Comparison of ENCODE assay signal across 30 cellular contexts in genomic region chr4:42417491-42417890, GRCh38. TPM values are rescaled to one million over a fixed set of nuclear protein-coding genes. Genes with fewer than 3 reads are reported as not detected.
"Had no signal": no experiment of that assay in that cellular context is flagged by ENCODE, and none has a peak within 500 bp of the region (broad histone marks: within the 10 kb centered on the region; RNA-seq: fewer than 3 reads in every experiment).

No MANE protein-coding gene starts in this region.

- H3K27me3 ChIP-seq: ascending aorta, body of pancreas, colonic mucosa, esophagus squamous epithelium, foreskin keratinocyte, gastrocnemius medialis, heart left ventricle had no signal

- H3K4me3 ChIP-seq: ascending aorta, body of pancreas, colonic mucosa, esophagus squamous epithelium, gastrocnemius medialis, heart left ventricle had no signal

- H3K27ac ChIP-seq: ascending aorta, body of pancreas, colonic mucosa, epithelial cell of prostate, esophagus squamous epithelium, foreskin keratinocyte, gastrocnemius medialis, heart left ventricle, WERI-Rb-1 had no signal

- H3K27ac Mint-ChIP-seq: activated B cell treated with CpG ODN at 0.5 μM for 24 hours; activated CD4-positive, alpha-beta memory T cell treated with anti-CD3 and anti-CD28 coated beads for 36 hours; activated naive CD4-positive, alpha-beta T cell treated with anti-CD3 and anti-CD28 coated beads, Interleukin-2, amount 10 ng/mL, durations not matched to agents 7 days and 5 days; activated naive CD4-positive, alpha-beta T cell treated with anti-CD3 and anti-CD28 coated beads, Interleukin-2, amount 50 U/mL, for 72 hours; activated naive CD8-positive, alpha-beta T cell treated with anti-CD3 and anti-CD28 coated beads, Interleukin-2, amount 10 ng/mL, durations not matched to agents 7 days and 5 days; activated T-cell treated with anti-CD3 and anti-CD28 coated beads, Interleukin-2, amount 50 U/mL, for 24 hours; activated T-cell treated with anti-CD3 and anti-CD28 coated beads, Interleukin-2, amount 50 U/mL, for 72 hours; T-helper 17 cell; T-helper 2 cell treated with Interferon-gamma antibody and Interleukin-4, amounts not matched to agents 5 μg/mL and 100 μg/mL, for 36 hours had no signal

- H3K4me3 Mint-ChIP-seq: activated B cell treated with CpG ODN at 0.5 μM for 24 hours; activated CD4-positive, alpha-beta memory T cell treated with anti-CD3 and anti-CD28 coated beads for 36 hours; activated naive CD4-positive, alpha-beta T cell treated with anti-CD3 and anti-CD28 coated beads, Interleukin-2, amount 10 ng/mL, durations not matched to agents 7 days and 5 days; activated naive CD8-positive, alpha-beta T cell treated with anti-CD3 and anti-CD28 coated beads, Interleukin-2, amount 10 ng/mL, durations not matched to agents 7 days and 5 days; activated T-cell treated with anti-CD3 and anti-CD28 coated beads, Interleukin-2, amount 50 U/mL, for 24 hours; activated T-cell treated with anti-CD3 and anti-CD28 coated beads, Interleukin-2, amount 50 U/mL, for 72 hours; T-helper 17 cell; T-helper 2 cell treated with Interferon-gamma antibody and Interleukin-4, amounts not matched to agents 5 μg/mL and 100 μg/mL, for 36 hours had no signal

- H3K4me1 Mint-ChIP-seq: activated B cell treated with CpG ODN at 0.5 μM for 24 hours; activated naive CD4-positive, alpha-beta T cell treated with anti-CD3 and anti-CD28 coated beads, Interleukin-2, amount 10 ng/mL, durations not matched to agents 7 days and 5 days; activated naive CD8-positive, alpha-beta T cell treated with anti-CD3 and anti-CD28 coated beads, Interleukin-2, amount 10 ng/mL, durations not matched to agents 7 days and 5 days; T-helper 17 cell had no signal

- H3K4me1 ChIP-seq: ascending aorta, body of pancreas, colonic mucosa, esophagus squamous epithelium, gastrocnemius medialis had no signal

- H3K27me3 Mint-ChIP-seq: activated B cell treated with CpG ODN at 0.5 μM for 24 hours; activated CD4-positive, alpha-beta memory T cell treated with anti-CD3 and anti-CD28 coated beads for 36 hours; activated naive CD4-positive, alpha-beta T cell treated with anti-CD3 and anti-CD28 coated beads, Interleukin-2, amount 10 ng/mL, durations not matched to agents 7 days and 5 days; activated naive CD8-positive, alpha-beta T cell treated with anti-CD3 and anti-CD28 coated beads, Interleukin-2, amount 10 ng/mL, durations not matched to agents 7 days and 5 days; activated T-cell treated with anti-CD3 and anti-CD28 coated beads, Interleukin-2, amount 50 U/mL, for 24 hours; T-helper 17 cell had no signal

- H3K9me3 Mint-ChIP-seq: activated B cell treated with CpG ODN at 0.5 μM for 24 hours; activated CD4-positive, alpha-beta memory T cell treated with anti-CD3 and anti-CD28 coated beads for 36 hours; activated naive CD4-positive, alpha-beta T cell treated with anti-CD3 and anti-CD28 coated beads, Interleukin-2, amount 10 ng/mL, durations not matched to agents 7 days and 5 days; activated naive CD4-positive, alpha-beta T cell treated with anti-CD3 and anti-CD28 coated beads, Interleukin-2, amount 50 U/mL, for 72 hours; activated naive CD8-positive, alpha-beta T cell treated with anti-CD3 and anti-CD28 coated beads, Interleukin-2, amount 10 ng/mL, durations not matched to agents 7 days and 5 days; activated T-cell treated with anti-CD3 and anti-CD28 coated beads, Interleukin-2, amount 50 U/mL, for 24 hours; activated T-cell treated with anti-CD3 and anti-CD28 coated beads, Interleukin-2, amount 50 U/mL, for 72 hours; T-helper 2 cell treated with Interferon-gamma antibody and Interleukin-4, amounts not matched to agents 5 μg/mL and 100 μg/mL, for 36 hours had no signal

- DNase-seq: activated B cell treated with CpG ODN at 0.5 μM for 24 hours; activated CD4-positive, alpha-beta memory T cell treated with anti-CD3 and anti-CD28 coated beads for 36 hours; activated CD4-positive, alpha-beta T cell treated with anti-CD3 and anti-CD28 coated beads for 48 hours; activated CD4-positive, alpha-beta T cell treated with anti-CD3 and anti-CD28 coated beads, Interleukin-2, amount 50 U/mL, for 1 hour; activated CD8-positive, alpha-beta memory T cell treated with anti-CD3 and anti-CD28 coated beads, Interleukin-2, amount 50 U/mL, for 48 hours; activated gamma-delta T cell; activated naive CD4-positive, alpha-beta T cell; activated naive CD4-positive, alpha-beta T cell treated with anti-CD3 and anti-CD28 coated beads, Interleukin-2, amount 10 ng/mL, durations not matched to agents 7 days and 5 days; activated naive CD8-positive, alpha-beta T cell treated with anti-CD3 and anti-CD28 coated beads, Interleukin-2, amount 10 ng/mL, durations not matched to agents 7 days and 5 days; activated T-cell treated with anti-CD3 and anti-CD28 coated beads for 4 hours; activated T-cell treated with anti-CD3 and anti-CD28 coated beads, Interleukin-2, amount 50 U/mL, for 24 hours; activated T-cell treated with anti-CD3 and anti-CD28 coated beads, Interleukin-2, amount 50 U/mL, for 72 hours; body of pancreas; caudate nucleus; colonic mucosa; effector CD8-positive, alpha-beta T cell; esophagus squamous epithelium; foreskin keratinocyte; gastrocnemius medialis; glutamatergic neuron; heart left ventricle; T-helper 1 cell; T-helper 17 cell; T1000; WERI-Rb-1 had no signal

- ATAC-seq: activated CD4-positive, CD25-positive, alpha-beta regulatory T cell treated with anti-CD3 and anti-CD28 coated beads, Interleukin-2, amount 50 U/mL, for 24 hours; activated naive CD4-positive, alpha-beta T cell treated with anti-CD3 and anti-CD28 coated beads, Interleukin-2, amount 50 U/mL, for 72 hours; activated T-cell treated with anti-CD3 and anti-CD28 coated beads, Interleukin-2, amount 50 U/mL, for 72 hours; body of pancreas; foreskin keratinocyte; gastrocnemius medialis; heart left ventricle; T-helper 17 cell had no signal

- H3K9me3 ChIP-seq: ascending aorta, body of pancreas, colonic mucosa, esophagus squamous epithelium, gastrocnemius medialis, heart left ventricle had no signal

- H3K36me3 ChIP-seq: colonic mucosa had no signal

RNA-seq across cellular contexts. Expression of gene SHISA3, which starts 20.2 kb away (rescaled TPM):
- total RNA-seq: activated B cell treated with CpG ODN at 0.5 μM for 24 hours; activated naive CD4-positive, alpha-beta T cell treated with anti-CD3 and anti-CD28 coated beads, Interleukin-2, amount 50 U/mL, for 72 hours; foreskin keratinocyte; T-helper 17 cell had no signal
- polyA plus RNA-seq: foreskin keratinocyte had no signal
